ENCODE assay signal across 1 cellular context in genomic region chr13:24356270-24356669, GRCh38.
TF ChIP-seq lines count a peak whose summit lies in the region.

No MANE protein-coding gene starts in this region.

TF ChIP-seq in H1, 55 proteins besides CTCF, POLR2A, EP300 and RAD21 (continued from another document):
- TF ChIP-seq USF2 (IDR thresholded peaks at IDR 0.05; ENCODE audit: low read length): no peak
- TF ChIP-seq RXRA (IDR thresholded peaks at IDR 0.05; ENCODE audit: insufficient read depth, low read depth, low read length): no peak
- TF ChIP-seq CBX8 (IDR thresholded peaks at IDR 0.05; ENCODE audit: borderline replicate concordance, low read depth, low read length): no peak
- no peak for TF ChIP-seq ZNF274 (IDR thresholded peaks at IDR 0.05; ENCODE audit: borderline replicate concordance, extremely low read depth, low read length)
- TF ChIP-seq SP4 (IDR thresholded peaks at IDR 0.05; ENCODE audit: low read length): no peak
- no peak for TF ChIP-seq ATF2 (IDR thresholded peaks at IDR 0.05; ENCODE audit: low read length)
- no peak for TF ChIP-seq CTBP2 (IDR thresholded peaks at IDR 0.05; ENCODE audit: borderline replicate concordance, insufficient read depth, insufficient read length, low read length)
